In genomic region chr17:52376137-52376536, GRCh38 we compare ENCODE assay signal across 28 cellular contexts.
"Had no signal": no experiment of that assay in that cellular context is flagged by ENCODE, and none has a peak within 500 bp of the region (broad histone marks: within the 10 kb centered on the region; RNA-seq: fewer than 3 reads in every experiment).

No MANE protein-coding gene starts in this region.

- H3K27ac Mint-ChIP-seq: activated CD4-positive, alpha-beta memory T cell treated with anti-CD3 and anti-CD28 coated beads for 36 hours; activated CD4-positive, alpha-beta T cell treated with anti-CD3 and anti-CD28 coated beads, Interleukin-2, amount 10 ng/mL, durations not matched to agents 7 days and 5 days; activated naive CD4-positive, alpha-beta T cell treated with anti-CD3 and anti-CD28 coated beads, Interleukin-2, amount 50 U/mL, for 24 hours; activated T-helper 17 cell treated with anti-CD3 and anti-CD28 coated beads, Interleukin-2, amount 50 U/mL, for 72 hours; T-helper 17 cell had no signal

- H3K27me3 ChIP-seq: ascending aorta, body of pancreas, Peyer's patch, SJSA1 had no signal

- H3K4me3 ChIP-seq: ascending aorta, body of pancreas, Peyer's patch, SJSA1 had no signal

- H3K36me3 Mint-ChIP-seq: activated CD4-positive, alpha-beta memory T cell treated with anti-CD3 and anti-CD28 coated beads for 36 hours; activated naive CD4-positive, alpha-beta T cell treated with anti-CD3 and anti-CD28 coated beads, Interleukin-2, amount 50 U/mL, for 24 hours had no signal

- H3K9me3 ChIP-seq: ascending aorta, body of pancreas, Peyer's patch had no signal

- H3K27ac ChIP-seq: ascending aorta, body of pancreas, Peyer's patch, RWPE1, SJSA1 had no signal

- H3K4me3 Mint-ChIP-seq: activated CD4-positive, alpha-beta memory T cell treated with anti-CD3 and anti-CD28 coated beads for 36 hours; activated CD4-positive, alpha-beta T cell treated with anti-CD3 and anti-CD28 coated beads, Interleukin-2, amount 10 ng/mL, durations not matched to agents 7 days and 5 days; activated naive CD4-positive, alpha-beta T cell treated with anti-CD3 and anti-CD28 coated beads, Interleukin-2, amount 50 U/mL, for 24 hours; activated T-cell treated with anti-CD3 and anti-CD28 coated beads, Interleukin-2, amount 50 U/mL, for 4 hours; activated T-helper 17 cell treated with anti-CD3 and anti-CD28 coated beads, Interleukin-2, amount 50 U/mL, for 72 hours; T-helper 17 cell had no signal

- H3K4me1 Mint-ChIP-seq: activated CD4-positive, alpha-beta T cell treated with anti-CD3 and anti-CD28 coated beads, Interleukin-2, amount 10 ng/mL, durations not matched to agents 7 days and 5 days; activated naive CD4-positive, alpha-beta T cell treated with anti-CD3 and anti-CD28 coated beads, Interleukin-2, amount 50 U/mL, for 24 hours; activated T-helper 17 cell treated with anti-CD3 and anti-CD28 coated beads, Interleukin-2, amount 50 U/mL, for 72 hours; T-helper 17 cell had no signal

- H3K36me3 ChIP-seq: ascending aorta, Peyer's patch, SJSA1 had no signal

- DNase-seq: activated CD4-positive, alpha-beta memory T cell treated with anti-CD3 and anti-CD28 coated beads for 36 hours; activated CD4-positive, alpha-beta T cell treated with anti-CD3 and anti-CD28 coated beads, Interleukin-2, amount 10 ng/mL, durations not matched to agents 7 days and 5 days; activated CD4-positive, CD25-positive, alpha-beta regulatory T cell; activated CD8-positive, alpha-beta memory T cell treated with anti-CD3 and anti-CD28 coated beads for 24 hours; activated gamma-delta T cell treated with Interleukin-2 at 50 U/mL for 16 hours; activated T-cell treated with anti-CD3 and anti-CD28 coated beads, Interleukin-2, amount 50 U/mL, for 4 hours; body of pancreas; central memory CD4-positive, alpha-beta T cell; IMR-90; Kasumi-1; KBM-7; MV-4-11; NCI-H1105 treated with DMSO at 0.1 percent for 48 hours; NCI-H1436 treated with DMSO at 0.1 percent for 48 hours; NCI-H187 treated with DMSO at 0.1 percent for 48 hours; NCI-H2081 treated with DMSO at 0.1 percent for 48 hours; NCI-H526; NCI-H774; NK-92 treated with Interleukin-12 subunit alpha and Interleukin-12 subunit beta, amount 100 ng/mL, for 24 hours; Peyer's patch; Right ventricle myocardium superior; T-helper 17 cell; T-helper 9 cell had no signal

- H3K27me3 Mint-ChIP-seq: activated CD4-positive, alpha-beta T cell treated with anti-CD3 and anti-CD28 coated beads, Interleukin-2, amount 10 ng/mL, durations not matched to agents 7 days and 5 days had no signal

- H3K4me1 ChIP-seq: ascending aorta, Peyer's patch, SJSA1 had no signal

- H3K9me3 Mint-ChIP-seq: activated CD4-positive, alpha-beta T cell treated with anti-CD3 and anti-CD28 coated beads, Interleukin-2, amount 10 ng/mL, durations not matched to agents 7 days and 5 days; activated naive CD4-positive, alpha-beta T cell treated with anti-CD3 and anti-CD28 coated beads, Interleukin-2, amount 50 U/mL, for 24 hours; activated T-cell treated with anti-CD3 and anti-CD28 coated beads, Interleukin-2, amount 50 U/mL, for 4 hours; activated T-helper 17 cell treated with anti-CD3 and anti-CD28 coated beads, Interleukin-2, amount 50 U/mL, for 72 hours had no signal
